ENCODE assay signal across 1 cellular context in genomic region chr6:147202516-147203310, GRCh38.
TF ChIP-seq lines count a peak whose summit lies in the region.

No MANE protein-coding gene starts in this region.

TF ChIP-seq in K562, 482 proteins besides CTCF, POLR2A, EP300 and RAD21 (continued from another document and continues in another):
- TF ChIP-seq HBP1 (CRISPR knock-in tag; IDR thresholded peaks at IDR 0.05) = peak; percentile 91
- TF ChIP-seq ZFX (CRISPR knock-in tag; IDR thresholded peaks at IDR 0.05) = peak; percentile 67
- TF ChIP-seq BHLHE40 (IDR thresholded peaks at IDR 0.05; ENCODE audit: low read length) = no peak
- no peak for TF ChIP-seq PCBP2 (IDR thresholded peaks at IDR 0.05; ENCODE audit: low read depth, low read length, poor library complexity, severe bottlenecking)
- no peak; the same call in none of the 2 replicates for TF ChIP-seq BACH1 (tag; IDR thresholded peaks at IDR 0.05)
- peak; percentile 82 for TF ChIP-seq MTA1 (IDR thresholded peaks at IDR 0.05; ENCODE audit: borderline replicate concordance)
- no peak for TF ChIP-seq TCFL5 (CRISPR knock-in tag; conservative IDR thresholded peaks at IDR 0.05)
- TF ChIP-seq ZNF79 (CRISPR knock-in tag; IDR thresholded peaks at IDR 0.05; ENCODE audit: low read depth) = no peak
- no peak for TF ChIP-seq WHSC1 (IDR thresholded peaks at IDR 0.05; ENCODE audit: low read length)
- peak; percentile 84 for TF ChIP-seq ETV5 (CRISPR knock-in tag; IDR thresholded peaks at IDR 0.05; ENCODE audit: low read depth)
- TF ChIP-seq NR1H2 (CRISPR knock-in tag; IDR thresholded peaks at IDR 0.05) = 0 out of 2 replicates have a peak, but pooled peaks have one; percentile 63
- no peak for TF ChIP-seq FUS (optimal IDR thresholded peaks at IDR 0.05; ENCODE audit: low read depth, low read length)
- TF ChIP-seq ZNF830 (CRISPR knock-in tag; IDR thresholded peaks at IDR 0.05) = peak; percentile 94; the same call in 1 of the 2 replicates
- TF ChIP-seq ZKSCAN8 (CRISPR knock-in tag; IDR thresholded peaks at IDR 0.05) = 0 out of 2 replicates have a peak, but pooled peaks have one; percentile 8
- no peak for TF ChIP-seq ARID3B (CRISPR knock-in tag; IDR thresholded peaks at IDR 0.05; ENCODE audit: borderline replicate concordance)
- TF ChIP-seq FOXJ3 (CRISPR knock-in tag; IDR thresholded peaks at IDR 0.05) = no peak
- TF ChIP-seq PTRF (tag; IDR thresholded peaks at IDR 0.05) = no peak
- TF ChIP-seq JUNB (CRISPR knock-in tag; conservative IDR thresholded peaks at IDR 0.05) = no peak
- peak in 1 of 2 experiments; percentile 28; a peak in 1 of 4 replicates for TF ChIP-seq KDM1A (IDR thresholded peaks at IDR 0.05)
- TF ChIP-seq SMARCA4 (IDR thresholded peaks at IDR 0.05) = no peak; the same call in 1 of the 2 replicates
- TF ChIP-seq NFXL1 (CRISPR knock-in tag; IDR thresholded peaks at IDR 0.05) = no peak
- no peak for TF ChIP-seq ELF2 (CRISPR knock-in tag; IDR thresholded peaks at IDR 0.05)
- no peak for TF ChIP-seq XRCC4 (IDR thresholded peaks at IDR 0.05; ENCODE audit: extremely low read depth, insufficient read depth, insufficient read length)
- peak; percentile 65 to 90; a peak in 2 of 4 replicates for TF ChIP-seq UBTF (IDR thresholded peaks at IDR 0.05; ENCODE audit: borderline replicate concordance in 1 of 2, low read depth in 2 of 2, low read length in 2 of 2)
- TF ChIP-seq ZBTB43 (CRISPR knock-in tag; IDR thresholded peaks at IDR 0.05) = no peak
- TF ChIP-seq NCOA4 (IDR thresholded peaks at IDR 0.05; ENCODE audit: partially characterized antibody) = no peak
- no peak for TF ChIP-seq ZNF174 (CRISPR knock-in tag; IDR thresholded peaks at IDR 0.05)
- TF ChIP-seq ZNF354B (CRISPR knock-in tag; IDR thresholded peaks at IDR 0.05) = no peak
- TF ChIP-seq ZNF408 (CRISPR knock-in tag; IDR thresholded peaks at IDR 0.05; ENCODE audit: low read depth) = no peak
- TF ChIP-seq ZNF282 (CRISPR knock-in tag; IDR thresholded peaks at IDR 0.05) = no peak
- no peak for TF ChIP-seq MBD1 (CRISPR knock-in tag; IDR thresholded peaks at IDR 0.05)
- TF ChIP-seq CHD2 (IDR thresholded peaks at IDR 0.05; ENCODE audit: low read depth, low read length) = peak; percentile 78
- no peak for TF ChIP-seq PBX2 (CRISPR knock-in tag; IDR thresholded peaks at IDR 0.05; ENCODE audit: low read depth)
- TF ChIP-seq PBX2 (tag; conservative IDR thresholded peaks at IDR 0.05; ENCODE audit: low read depth) = peak; percentile 97
- peak; percentile 59 for TF ChIP-seq MEIS2 (IDR thresholded peaks at IDR 0.05; ENCODE audit: partially characterized antibody)
- no peak for TF ChIP-seq PREB (CRISPR knock-in tag; IDR thresholded peaks at IDR 0.05)
- peak; percentile 73 for TF ChIP-seq ERF (CRISPR knock-in tag; IDR thresholded peaks at IDR 0.05)
- TF ChIP-seq THAP7 (CRISPR knock-in tag; IDR thresholded peaks at IDR 0.05) = peak; percentile 76; the same call in 1 of the 2 replicates
- no peak for TF ChIP-seq PHF20 (IDR thresholded peaks at IDR 0.05; ENCODE audit: partially characterized antibody)
- TF ChIP-seq CLOCK (CRISPR knock-in tag; IDR thresholded peaks at IDR 0.05; ENCODE audit: borderline replicate concordance) = no peak
- peak in 1 of 2 experiments; percentile 66; a peak in 1 of 4 replicates for TF ChIP-seq MLX (CRISPR knock-in tag; conservative IDR thresholded peaks at IDR 0.05)
- 0 out of 2 replicates have a peak, but pooled peaks have one; percentile 60 for TF ChIP-seq PHB2 (IDR thresholded peaks at IDR 0.05; ENCODE audit: low read depth)
- TF ChIP-seq ZNF12 (CRISPR knock-in tag; IDR thresholded peaks at IDR 0.05) = peak; percentile 75; the same call in 1 of the 2 replicates
- no peak for TF ChIP-seq MAFG (tag; conservative IDR thresholded peaks at IDR 0.05)
- TF ChIP-seq SREBF2 (CRISPR knock-in tag; IDR thresholded peaks at IDR 0.05) = no peak
- TF ChIP-seq SMAD3 (CRISPR knock-in tag; conservative IDR thresholded peaks at IDR 0.05) = 0 out of 2 replicates have a peak, but pooled peaks have one; percentile 50
- peak; percentile 24; the same call in 1 of the 2 replicates for TF ChIP-seq CREB1 (IDR thresholded peaks at IDR 0.05)
- TF ChIP-seq CREB1 (CRISPR knock-in tag; IDR thresholded peaks at IDR 0.05) = peak; percentile 73
- peak; percentile 84 for TF ChIP-seq ZBTB2 (IDR thresholded peaks at IDR 0.05)
- no peak for TF ChIP-seq ZNF696 (CRISPR knock-in tag; conservative IDR thresholded peaks at IDR 0.05)
